Comparison of ENCODE assay signal across 1 cellular context in genomic region chr6:23584134-23584763, GRCh38.
TF ChIP-seq lines count a peak whose summit lies in the region.

No MANE protein-coding gene starts in this region.

TF ChIP-seq in HepG2, 621 proteins besides CTCF, POLR2A, EP300 and RAD21 (continued from another document and continues in another):
- TF ChIP-seq ZHX1 (CRISPR knock-in tag; IDR thresholded peaks at IDR 0.05; ENCODE audit: low read depth) (no peak), WIZ (CRISPR knock-in tag; IDR thresholded peaks at IDR 0.05) (no peak), HDAC6 (IDR thresholded peaks at IDR 0.05; ENCODE audit: low read depth, low read length) (no peak), ZNF354B (CRISPR knock-in tag; IDR thresholded peaks at IDR 0.05) (no peak), ZNF512B (CRISPR knock-in tag; IDR thresholded peaks at IDR 0.05; ENCODE audit: borderline replicate concordance) (no peak), THRA (CRISPR knock-in tag; IDR thresholded peaks at IDR 0.05; ENCODE audit: borderline replicate concordance) (peak; percentile 90; the same call in 1 of the 2 replicates), RBM39 (IDR thresholded peaks at IDR 0.05; ENCODE audit: low read depth, low read length, poor library complexity, severe bottlenecking) (no peak), NFRKB (IDR thresholded peaks at IDR 0.05) (no peak), ARID2 (CRISPR knock-in tag; IDR thresholded peaks at IDR 0.05; ENCODE audit: borderline replicate concordance) (no peak), ARID5B (CRISPR knock-in tag; IDR thresholded peaks at IDR 0.05) (0 out of 2 replicates have a peak, but pooled peaks have one; percentile 21), NCOA2 (CRISPR knock-in tag; IDR thresholded peaks at IDR 0.05) (peak; percentile 65), XRCC5 (optimal IDR thresholded peaks at IDR 0.05; ENCODE audit: low read length) (no peak), GMEB2 (CRISPR knock-in tag; IDR thresholded peaks at IDR 0.05; ENCODE audit: low read depth) (no peak), ZSCAN9 (CRISPR knock-in tag; IDR thresholded peaks at IDR 0.05; ENCODE audit: borderline replicate concordance) (no peak), XBP1 (CRISPR knock-in tag; IDR thresholded peaks at IDR 0.05) (no peak), FOXJ3 (CRISPR knock-in tag; IDR thresholded peaks at IDR 0.05; ENCODE audit: borderline replicate concordance) (peak; percentile 30; the same call in 1 of the 2 replicates), HDAC2 (CRISPR knock-in tag; IDR thresholded peaks at IDR 0.05) (peak; percentile 32; the same call in 1 of the 2 replicates), SALL1 (CRISPR knock-in tag; IDR thresholded peaks at IDR 0.05) (peak; percentile 66; the same call in 1 of the 2 replicates), ZNF383 (CRISPR knock-in tag; IDR thresholded peaks at IDR 0.05; ENCODE audit: borderline replicate concordance) (no peak), ZNF441 (CRISPR knock-in tag; IDR thresholded peaks at IDR 0.05; ENCODE audit: borderline replicate concordance) (no peak), ONECUT2 (CRISPR knock-in tag; IDR thresholded peaks at IDR 0.05) (peak; percentile 70; the same call in 1 of the 2 replicates), GFI1 (CRISPR knock-in tag; IDR thresholded peaks at IDR 0.05; ENCODE audit: borderline replicate concordance) (no peak), MAFK (conservative IDR thresholded peaks at IDR 0.05 in 1 of 2, IDR thresholded peaks at IDR 0.05 in 1 of 2; ENCODE audit: low read length in 2 of 2) (no peak), ZNF510 (CRISPR knock-in tag; IDR thresholded peaks at IDR 0.05; ENCODE audit: low read depth) (no peak), MED8 (CRISPR knock-in tag; IDR thresholded peaks at IDR 0.05; ENCODE audit: insufficient replicate concordance) (no peak), CEBPB (IDR thresholded peaks at IDR 0.05; ENCODE audit: borderline replicate concordance, low read depth, low read length) (peak; percentile 46; the same call in 1 of the 2 replicates), ZEB1 (IDR thresholded peaks at IDR 0.05; ENCODE audit: insufficient replicate concordance, low read depth) (no peak), ZBTB38 (CRISPR knock-in tag; IDR thresholded peaks at IDR 0.05) (no peak), TSC22D2 (CRISPR knock-in tag; IDR thresholded peaks at IDR 0.05; ENCODE audit: borderline replicate concordance) (0 out of 2 replicates have a peak, but pooled peaks have one; percentile 44), MTF1 (CRISPR knock-in tag; IDR thresholded peaks at IDR 0.05) (no peak), GATAD2A (CRISPR knock-in tag; IDR thresholded peaks at IDR 0.05) (0 out of 2 replicates have a peak, but pooled peaks have one; percentile 24), ZNF781 (CRISPR knock-in tag; IDR thresholded peaks at IDR 0.05; ENCODE audit: borderline replicate concordance, not compliant biosample characterization) (no peak), SIX1 (CRISPR knock-in tag; IDR thresholded peaks at IDR 0.05; ENCODE audit: borderline replicate concordance) (peak; percentile 91), ZNF557 (CRISPR knock-in tag; IDR thresholded peaks at IDR 0.05) (no peak), NFKBIZ (CRISPR knock-in tag; IDR thresholded peaks at IDR 0.05) (no peak), ZNF235 (CRISPR knock-in tag; IDR thresholded peaks at IDR 0.05; ENCODE audit: borderline replicate concordance) (no peak), SMAD9 (CRISPR knock-in tag; IDR thresholded peaks at IDR 0.05) (no peak), ZNF644 (CRISPR knock-in tag; IDR thresholded peaks at IDR 0.05; ENCODE audit: low read depth) (0 out of 2 replicates have a peak, but pooled peaks have one; percentile 16), BORCS8-MEF2B (CRISPR knock-in tag; IDR thresholded peaks at IDR 0.05) (no peak), GATA4 (IDR thresholded peaks at IDR 0.05; ENCODE audit: borderline replicate concordance, low read depth) (no peak), HNF4G (IDR thresholded peaks at IDR 0.05; ENCODE audit: borderline replicate concordance, low read depth, low read length) (peak; percentile 68), HNF4G (CRISPR knock-in tag; IDR thresholded peaks at IDR 0.05; ENCODE audit: borderline replicate concordance, low read depth) (no peak), DMAP1 (CRISPR knock-in tag; IDR thresholded peaks at IDR 0.05) (no peak), ZNF530 (CRISPR knock-in tag; IDR thresholded peaks at IDR 0.05; ENCODE audit: low read depth) (no peak), PHB2 (IDR thresholded peaks at IDR 0.05; ENCODE audit: partially characterized antibody) (no peak), YY1 (IDR thresholded peaks at IDR 0.05; ENCODE audit: insufficient read depth, insufficient replicate concordance, low read depth, low read length) (no peak), ZSCAN29 (CRISPR knock-in tag; conservative IDR thresholded peaks at IDR 0.05) (no peak), HNRNPLL (IDR thresholded peaks at IDR 0.05; ENCODE audit: low read depth, low read length, poor library complexity, severe bottlenecking) (no peak), TOE1 (CRISPR knock-in tag; IDR thresholded peaks at IDR 0.05) (0 out of 2 replicates have a peak, but pooled peaks have one; percentile 29), ZNF180 (CRISPR knock-in tag; IDR thresholded peaks at IDR 0.05; ENCODE audit: borderline replicate concordance, low read depth) (no peak)
- TF ChIP-seq, protein P1, sequence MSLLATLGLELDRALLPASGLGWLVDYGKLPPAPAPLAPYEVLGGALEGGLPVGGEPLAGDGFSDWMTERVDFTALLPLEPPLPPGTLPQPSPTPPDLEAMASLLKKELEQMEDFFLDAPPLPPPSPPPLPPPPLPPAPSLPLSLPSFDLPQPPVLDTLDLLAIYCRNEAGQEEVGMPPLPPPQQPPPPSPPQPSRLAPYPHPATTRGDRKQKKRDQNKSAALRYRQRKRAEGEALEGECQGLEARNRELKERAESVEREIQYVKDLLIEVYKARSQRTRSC (CRISPR knock-in tag; IDR thresholded peaks at IDR 0.05; ENCODE audit: low read depth) = no peak
- TF ChIP-seq, protein P2, sequence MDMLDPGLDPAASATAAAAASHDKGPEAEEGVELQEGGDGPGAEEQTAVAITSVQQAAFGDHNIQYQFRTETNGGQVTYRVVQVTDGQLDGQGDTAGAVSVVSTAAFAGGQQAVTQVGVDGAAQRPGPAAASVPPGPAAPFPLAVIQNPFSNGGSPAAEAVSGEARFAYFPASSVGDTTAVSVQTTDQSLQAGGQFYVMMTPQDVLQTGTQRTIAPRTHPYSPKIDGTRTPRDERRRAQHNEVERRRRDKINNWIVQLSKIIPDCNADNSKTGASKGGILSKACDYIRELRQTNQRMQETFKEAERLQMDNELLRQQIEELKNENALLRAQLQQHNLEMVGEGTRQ (IDR thresholded peaks at IDR 0.05; ENCODE audit: low read depth, low read length) = no peak
- TF ChIP-seq, protein P2 (CRISPR knock-in tag; IDR thresholded peaks at IDR 0.05; ENCODE audit: borderline replicate concordance) = no peak
- TF ChIP-seq, protein P3, sequence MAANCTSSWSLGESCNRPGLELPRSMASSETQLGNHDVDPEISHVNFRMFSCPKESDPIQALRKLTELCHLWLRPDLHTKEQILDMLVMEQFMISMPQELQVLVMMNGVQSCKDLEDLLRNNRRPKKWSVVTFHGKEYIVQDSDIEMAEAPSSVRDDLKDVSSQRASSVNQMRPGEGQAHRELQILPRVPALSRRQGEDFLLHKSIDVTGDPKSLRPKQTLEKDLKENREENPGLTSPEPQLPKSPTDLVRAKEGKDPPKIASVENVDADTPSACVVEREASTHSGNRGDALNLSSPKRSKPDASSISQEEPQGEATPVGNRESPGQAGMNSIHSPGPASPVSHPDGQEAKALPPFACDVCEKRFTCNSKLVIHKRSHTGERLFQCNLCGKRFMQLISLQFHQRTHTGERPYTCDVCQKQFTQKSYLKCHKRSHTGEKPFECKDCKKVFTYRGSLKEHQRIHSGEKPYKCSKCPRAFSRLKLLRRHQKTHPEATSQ (CRISPR knock-in tag; IDR thresholded peaks at IDR 0.05; ENCODE audit: borderline replicate concordance) = no peak
